In genomic region chr16:58110590-58111330, GRCh38 we compare ENCODE assay signal across 14 cellular contexts. TPM values are rescaled to one million over a fixed set of nuclear protein-coding genes. Genes with fewer than 3 reads are reported as not detected.
A peak's percentile ranks its signal among the peaks of the same experiment; 100 is the strongest.
DNase-seq lines count a peak whose midpoint lies in the region; TF ChIP-seq lines count a peak whose summit lies in the region.
"Had no signal": no experiment of that assay in that cellular context is flagged by ENCODE, and none has a peak within 500 bp of the region (broad histone marks: within the 10 kb centered on the region; RNA-seq: fewer than 3 reads in every experiment).

No MANE protein-coding gene starts in this region.

- no peaks in the 10 kb centered on the region for H4K20me1 ChIP-seq in GM23248 (ENCODE audit: insufficient read depth)

- no peak overlapping the region for H3K4me2 ChIP-seq in GM23248 (ENCODE audit: unreplicated experiment)
- H3K4me2 ChIP-seq: PC-9 had no signal

- no peak overlapping the region for H3K4me3 ChIP-seq in GM23248
- H3K4me3 ChIP-seq: PC-9 had no signal

- H3K27me3 ChIP-seq in GM23248 (replicated peaks; ENCODE audit: insufficient read depth), result no peaks in the 10 kb centered on the region

- H3F3A ChIP-seq in GM23248 (ENCODE audit: insufficient read depth), result no peaks in the 10 kb centered on the region

- 45 to 49% methylated on average over 12 of the region's 12 CpGs for WGBS in GM23248 (ENCODE audit: low coverage in 1 of 2, low lambda C conversion rate in 2 of 2, missing lambda C conversion rate in 2 of 2), 2 experiments

- H3K9me2 ChIP-seq in GM23248 (ENCODE audit: insufficient read depth), result no peaks in the 10 kb centered on the region

- H3K27ac ChIP-seq in GM23248, result no peak overlapping the region
- H3K27ac ChIP-seq: PC-9, VCaP had no signal

- no peak overlapping the region for H2AFZ ChIP-seq in GM23248
- H2AFZ ChIP-seq: PC-9 had no signal

- H3K4me1 ChIP-seq in GM23248 (ENCODE audit: insufficient read depth), result peaks cover 8% of the 10 kb centered on the region

- no peaks in the 10 kb centered on the region for H3K9me3 ChIP-seq in GM23248 (ENCODE audit: low read depth)

- POLR2A ChIA-PET in GM10248 (lab: Yijun Ruan, JAX), result interaction anchor here (1.7 kb wide), 1 partner anchor 19 kb away, joined by 5 read pairs; the partner anchor contains the start of gene CFAP20

- no peak overlapping the region for H3K9ac ChIP-seq in GM23248

- H3K36me3 ChIP-seq in GM23248 (ENCODE audit: low read depth), result peaks cover 27% of the 10 kb centered on the region

- in situ Hi-C loops in GM23248 (cut with MboI), result loop anchor here (10.0 kb wide), 1 partner anchor 76 kb away; no protein-coding TSS in a partner anchor

- CTCF ChIA-PET in GM10248 (lab: Yijun Ruan, JAX), result interaction anchor here (1.3 to 6.0 kb wide), 3 partner anchors 10 to 16 kb away, joined by 3 to 33 read pairs (median 12); no protein-coding TSS in a partner anchor

- no peaks in the 10 kb centered on the region; the same call in 1 of the 2 replicates for H3K79me2 ChIP-seq in GM23248 (ENCODE audit: insufficient read depth)

- TF ChIP-seq CTCF in GM10248 (IDR thresholded peaks at IDR 0.05; ENCODE audit: control extremely low read depth, extremely low read depth, low read depth, missing control alignments), result no peak

- DNase-seq in A172 (ENCODE audit: low spot score) (peak; percentile 24), GM23248 (peak; percentile 42), T1000 (lab: John Stamatoyannopoulos, UW) (peak; percentile 76), islet precursor cell (peak; percentile 87), GM10248 (ENCODE audit: extremely low spot score) (no peak), DMS53 (lab: John Stamatoyannopoulos, UW) (no peak), NCI-H524 treated with DMSO at 0.1 percent for 48 hours (lab: John Stamatoyannopoulos, UW) (no peak), occipital lobe (lab: John Stamatoyannopoulos, UW) (no peak)
- DNase-seq: aorta; effector CD8-positive, alpha-beta T cell; PC-9; stimulated activated CD4-positive, alpha-beta T cell treated with anti-CD3 and anti-CD28 coated beads, Interleukin-2, amount 100 ng/mL, for 24 hours; stimulated activated naive CD4-positive, alpha-beta T cell treated with Interleukin-2 at 50 U/mL for 16 hours had no signal

RNA-seq across cellular contexts. Expression of gene CFAP20, which starts 18.4 kb away (rescaled TPM):
- 126 and 129 TPM in 2 replicates for total RNA-seq in A172 (2014; rRNA removed; shearing (Covaris generic))
- 33.4 and 77.2 TPM in 2 replicates for total RNA-seq in GM23248 (2014; rRNA removed; shearing (Covaris generic))
- 49.5 and 50.7 TPM in 2 replicates for polyA plus RNA-seq in GM23248 (2016; fragmentation: Nextera tagmentation; extraction: Ambion mirVana)
- 82.8 TPM for total RNA-seq in occipital lobe

Comparison
In these comparisons a context has a peak if more than half of its experiments do, and no peak if none do; other contexts are left out.
1. DNase-seq: peak in A172 (single experiment), GM23248 (single experiment), T1000 (single experiment) and islet precursor cell (single experiment); none in GM10248 (single experiment), DMS53 (single experiment), NCI-H524 treated with DMSO at 0.1 percent for 48 hours (single experiment) and occipital lobe (single experiment).